Comparison of ENCODE assay signal across 8 cellular contexts in genomic region chr3:127544151-127544805, GRCh38. TPM values are rescaled to one million over a fixed set of nuclear protein-coding genes. Genes with fewer than 3 reads are reported as not detected.
A peak's percentile ranks its signal among the peaks of the same experiment; 100 is the strongest.
DNase-seq lines count a peak whose midpoint lies in the region; ATAC-seq and TF ChIP-seq lines count a peak whose summit lies in the region.

No MANE protein-coding gene starts in this region.

- H3K4me1 ChIP-seq in Karpas-422 (ENCODE audit: low read length) (peaks cover 5% of the 10 kb centered on the region), thoracic aorta (ENCODE audit: control insufficient read depth in 1 of 2, low read depth in 2 of 2) (peaks cover 4 to 28% of the 10 kb centered on the region in 2 donors)

- H3K4me3 ChIP-seq in Karpas-422 (ENCODE audit: low read length) (no peak overlapping the region), thoracic aorta (no peak overlapping the region)

- H3K4me2 ChIP-seq in Karpas-422 (ENCODE audit: low read depth, low read length, poor library complexity, severe bottlenecking): no peak overlapping the region

- no peaks in the 10 kb centered on the region for H3K36me3 ChIP-seq in Karpas-422 (ENCODE audit: insufficient read depth, low read length)
- no peaks in the 10 kb centered on the region for H3K36me3 ChIP-seq in thoracic aorta

- ATAC-seq in GM19035 (IDR thresholded peaks at IDR 0.05; ENCODE audit: unreplicated experiment) (peak; percentile 57), thoracic aorta (ENCODE audit: insufficient number of reproducible peaks, low FRiP score, low read depth) (no peak)

- no peaks in the 10 kb centered on the region for H4K20me1 ChIP-seq in Karpas-422 (ENCODE audit: insufficient read depth, low read depth, low read length)

- no peaks in the 10 kb centered on the region for H3K79me2 ChIP-seq in Karpas-422 (ENCODE audit: low read length)

- H3K27ac ChIP-seq in Karpas-422 (ENCODE audit: low read length) (no peak overlapping the region), thoracic aorta (no peak overlapping the region)

- H3K9ac ChIP-seq in Karpas-422 (ENCODE audit: low read length): no peak overlapping the region

- H3K27me3 ChIP-seq in Karpas-422 (ENCODE audit: low read length) (no peaks in the 10 kb centered on the region), thoracic aorta (replicated peaks; ENCODE audit: insufficient read depth) (no peaks in the 10 kb centered on the region)

- no peaks in the 10 kb centered on the region for H3K9me2 ChIP-seq in Karpas-422 (replicated peaks; ENCODE audit: insufficient read depth, low read length)

- H2AFZ ChIP-seq in Karpas-422 (ENCODE audit: low read length): no peak overlapping the region

- DNase-seq in AG09319 (ENCODE audit: extremely low read depth, low read depth): no peak
- DNase-seq in Karpas-422: peak; percentile 89
- DNase-seq in RPMI8226: peak; percentile 85
- peak; percentile 36 to 43 for DNase-seq in activated T-helper 1 cell treated with anti-CD3 and anti-CD28 coated beads, Interleukin-2, amount 50 U/mL, for 16 hours (ENCODE audit: low read depth in 1 of 2, low spot score in 1 of 2)
- peak; percentile 43 for DNase-seq in fibroblast of the conjunctiva (ENCODE audit: low read depth)
- DNase-seq in occipital lobe (lab: John Stamatoyannopoulos, UW): peak; percentile 54
- DNase-seq in thoracic aorta (ENCODE audit: low spot score): no peak

- peak; percentile 79 for TF ChIP-seq CTCF in AG09319 (IDR thresholded peaks at IDR 0.05; ENCODE audit: low read depth, low read length)
- peak; percentile 85 for TF ChIP-seq CTCF in thoracic aorta (IDR thresholded peaks at IDR 0.05)

- H3K9me3 ChIP-seq in Karpas-422 (ENCODE audit: low read length) (no peaks in the 10 kb centered on the region), thoracic aorta (no peaks in the 10 kb centered on the region)

RNA-seq across cellular contexts. Expression of gene TPRA1, which starts 46.3 kb away (rescaled TPM):
- total RNA-seq in Karpas-422 (2014; rRNA removed; shearing (Covaris generic); ENCODE audit: low replicate concordance): 34.7 and 36.9 TPM in 2 replicates
- total RNA-seq in occipital lobe (18.6 TPM), thoracic aorta (10 to 100 TPM; 32.0 to 37.8 TPM)

RNA-seq across cellular contexts. Expression of gene MCM2, which starts 53.9 kb away (rescaled TPM):
- 43.7 and 79.2 TPM in 2 replicates for total RNA-seq in Karpas-422 (2014; rRNA removed; shearing (Covaris generic); ENCODE audit: low replicate concordance)
- total RNA-seq in occipital lobe (16.8 TPM), thoracic aorta (1 to 10 TPM; 4.5 to 5.4 TPM)

Comparison
In these comparisons a context has a peak if more than half of its experiments do, and no peak if none do; other contexts are left out.
1. DNase-seq: peak in Karpas-422 (single experiment), RPMI8226 (single experiment), activated T-helper 1 cell treated with anti-CD3 and anti-CD28 coated beads, Interleukin-2, amount 50 U/mL, for 16 hours (2 of 2), fibroblast of the conjunctiva (single experiment) and occipital lobe (single experiment); none in AG09319 (single experiment) and thoracic aorta (single experiment).